Comparison of ENCODE assay signal across 14 cellular contexts in the genomic region with DNA sequence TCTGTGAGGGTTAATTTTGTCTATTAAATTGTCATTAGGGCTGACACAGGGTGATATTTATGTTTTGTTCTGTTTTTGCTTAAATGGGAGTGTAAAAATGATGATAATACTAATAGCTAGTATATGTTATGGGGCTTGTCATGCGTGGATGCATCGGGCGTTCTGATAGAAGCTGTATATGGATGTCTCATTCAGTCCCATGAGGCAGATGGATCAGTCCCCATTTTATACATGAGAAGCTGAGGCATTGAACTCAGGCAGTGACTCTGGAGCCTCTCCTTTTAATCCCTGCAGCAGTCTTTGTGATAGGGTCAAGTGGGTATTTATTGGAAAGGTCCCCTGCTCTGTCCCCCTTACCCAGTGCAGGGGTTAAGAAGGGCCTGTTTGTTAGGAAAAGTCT. TPM values are rescaled to one million over a fixed set of nuclear protein-coding genes. Genes with fewer than 3 reads are reported as not detected.
A peak's percentile ranks its signal among the peaks of the same experiment; 100 is the strongest.
DNase-seq lines count a peak whose midpoint lies in the region; ATAC-seq and TF ChIP-seq lines count a peak whose summit lies in the region.
"Had no signal": no experiment of that assay in that cellular context is flagged by ENCODE, and none has a peak within 500 bp of the region (broad histone marks: within the 10 kb centered on the region; RNA-seq: fewer than 3 reads in every experiment).

No MANE protein-coding gene starts in this region.

- H4K20me1 ChIP-seq in fibroblast of lung (ENCODE audit: control insufficient read depth, extremely low read depth, insufficient read depth, low read length) = no peaks in the 10 kb centered on the region

- H3K27me3 Mint-ChIP-seq in CD4-positive, alpha-beta memory T cell = no peaks in the 10 kb centered on the region

- no peaks in the 10 kb centered on the region for H3K9me3 ChIP-seq in CD4-positive, alpha-beta memory T cell (ENCODE audit: control insufficient read depth in 1 of 2, low read length in 2 of 2)
- H3K9me3 ChIP-seq in fibroblast of lung (ENCODE audit: control insufficient read depth, insufficient read depth, low read depth, low read length) = no peaks in the 10 kb centered on the region
- H3K9me3 ChIP-seq in trophoblast cell (ENCODE audit: insufficient read depth, low read depth, low read length) = no peaks in the 10 kb centered on the region
- no peaks in the 10 kb centered on the region for H3K9me3 ChIP-seq in ascending aorta
- H3K9me3 ChIP-seq: psoas muscle had no signal

- peak overlapping the region in 6 of 8 donors; percentile 9 to 64 (median 44) for H3K4me3 Mint-ChIP-seq in CD4-positive, alpha-beta memory T cell

- peaks cover 16 to 41% of the 10 kb centered on the region in 2 donors for H3K36me3 Mint-ChIP-seq in CD4-positive, alpha-beta memory T cell

- no peak overlapping the region for H3K4ac ChIP-seq in trophoblast cell (ENCODE audit: low read depth, low read length)

- H4K91ac ChIP-seq in trophoblast cell (ENCODE audit: low read depth, low read length) = no peak overlapping the region

- no peaks in the 10 kb centered on the region for H3K36me3 ChIP-seq in CD4-positive, alpha-beta memory T cell (ENCODE audit: insufficient read depth, low read length)
- H3K36me3 ChIP-seq in fibroblast of lung (ENCODE audit: control insufficient read depth, insufficient read depth, low read length) = no peaks in the 10 kb centered on the region
- peaks cover 10 to 12% of the 10 kb centered on the region in 2 experiments for H3K36me3 ChIP-seq in trophoblast cell (ENCODE audit: control insufficient read depth in 1 of 2, insufficient read depth in 2 of 2, low read length in 2 of 2)
- no peaks in the 10 kb centered on the region for H3K36me3 ChIP-seq in ascending aorta

- peak overlapping the region; percentile 99 to 100 (median 100) for H3K27ac Mint-ChIP-seq in CD4-positive, alpha-beta memory T cell

- no peak overlapping the region for H3K18ac ChIP-seq in trophoblast cell (ENCODE audit: low read length)

- H2AK5ac ChIP-seq in trophoblast cell (ENCODE audit: low read length) = no peak overlapping the region

- H4K12ac ChIP-seq in trophoblast cell (ENCODE audit: low read depth, low read length) = no peak overlapping the region

- DNase-seq in CD4-positive, alpha-beta memory T cell = no peak
- DNase-seq in RWPE1 (ENCODE audit: low spot score) = no peak
- no peak for DNase-seq in fibroblast of lung (ENCODE audit: low read depth in 2 of 2)
- DNase-seq in trophoblast cell = no peak
- no peak for DNase-seq in NCI-H2227 treated with DMSO at 0.1 percent for 48 hours (lab: John Stamatoyannopoulos, UW)
- no peak for DNase-seq in ascending aorta (ENCODE audit: low spot score in 2 of 2)
- DNase-seq in omental fat pad (ENCODE audit: low spot score) = no peak
- DNase-seq: activated CD4-positive, alpha-beta T cell treated with anti-CD3 and anti-CD28 coated beads, Interleukin-2, amount 50 U/mL, for 1 hour; HCEC 1CT; PC-9; psoas muscle; stimulated activated CD4-positive, alpha-beta T cell treated with anti-CD3 and anti-CD28 coated beads, Interleukin-4, amount 100 ng/mL, for 4 hours; stimulated activated naive CD8-positive, alpha-beta T cell treated with anti-CD3 and anti-CD28 coated beads, Interleukin-15, Interleukin-2, amounts not matched to agents 100 U/mL and 50 U/mL, for 24 hours; T1000 had no signal

- no peak overlapping the region for H3K14ac ChIP-seq in trophoblast cell (ENCODE audit: low read length)

- H3K27me3 ChIP-seq in CD4-positive, alpha-beta memory T cell (ENCODE audit: insufficient read depth, low read length) = no peaks in the 10 kb centered on the region
- H3K27me3 ChIP-seq in fibroblast of lung (ENCODE audit: control insufficient read depth, insufficient read depth, low read length) (no peaks in the 10 kb centered on the region), trophoblast cell (ENCODE audit: insufficient read depth, low read length) (no peaks in the 10 kb centered on the region), ascending aorta (no peaks in the 10 kb centered on the region)

- CTCF ChIA-PET in CD4-positive, alpha-beta memory T cell (lab: Charles Lee; ENCODE audit: partially characterized antibody) = interaction anchor here (1.1 to 5.5 kb wide), 5 partner anchors 25 to 206 kb away, joined by 3 to 20 read pairs (median 4); partner anchors contain the start of gene CDK17
- CTCF ChIA-PET in RWPE1 (lab: Yijun Ruan, JAX) = interaction anchor here (0.6 to 0.9 kb wide), 2 partner anchors 178 to 282 kb away, joined by 4 read pairs; no protein-coding TSS in a partner anchor

- no peak for ATAC-seq in omental fat pad (ENCODE audit: low FRiP score)
- ATAC-seq: psoas muscle; stimulated activated naive CD8-positive, alpha-beta T cell treated with anti-CD3 and anti-CD28 coated beads, Interleukin-15, Interleukin-2, amounts not matched to agents 100 U/mL and 50 U/mL, for 24 hours had no signal

- peaks cover 0 to 3% (median 0%) of the 10 kb centered on the region in 8 donors for H3K9me3 Mint-ChIP-seq in CD4-positive, alpha-beta memory T cell

- peaks cover 63 to 92% (median 77%) of the 10 kb centered on the region in 4 donors for H3K4me1 Mint-ChIP-seq in CD4-positive, alpha-beta memory T cell

- peaks cover 76% of the 10 kb centered on the region for H3K4me1 ChIP-seq in CD4-positive, alpha-beta memory T cell (ENCODE audit: insufficient read depth, low read length)
- H3K4me1 ChIP-seq in fibroblast of lung (ENCODE audit: control insufficient read depth, extremely low read depth, insufficient read depth, low read length) (peaks cover 53% of the 10 kb centered on the region), trophoblast cell (ENCODE audit: control insufficient read depth in 1 of 2, insufficient read depth in 2 of 2, low read length in 2 of 2) (peaks cover 17 to 24% of the 10 kb centered on the region in 2 experiments), ascending aorta (peaks cover 14 to 27% of the 10 kb centered on the region in 2 donors)

- no peak overlapping the region for H2AFZ ChIP-seq in fibroblast of lung (ENCODE audit: low read length)
- H2AFZ ChIP-seq in trophoblast cell (ENCODE audit: insufficient read depth, low read length, poor library complexity) = no peak overlapping the region
- H2AFZ ChIP-seq: PC-9 had no signal

- TF ChIP-seq CTCF in RWPE1 (conservative IDR thresholded peaks at IDR 0.05; ENCODE audit: low read depth) = no peak
- no peak for TF ChIP-seq CTCF in fibroblast of lung (conservative IDR thresholded peaks at IDR 0.05 in 1 of 2, IDR thresholded peaks at IDR 0.05 in 1 of 2; ENCODE audit: low read depth in 1 of 2, low read length in 2 of 2)
- no peak for TF ChIP-seq CTCF in ascending aorta (IDR thresholded peaks at IDR 0.05)
- TF ChIP-seq CTCF in omental fat pad (IDR thresholded peaks at IDR 0.05) = no peak

- no peak overlapping the region for H3K23ac ChIP-seq in trophoblast cell (ENCODE audit: low read length)

- H3K79me1 ChIP-seq in trophoblast cell (ENCODE audit: low read length) = no peaks in the 10 kb centered on the region

- no peak overlapping the region for H2BK5ac ChIP-seq in trophoblast cell (ENCODE audit: low read depth, low read length, poor library complexity)

- POLR2A ChIA-PET in CD4-positive, alpha-beta memory T cell (lab: Charles Lee; ENCODE audit: partially characterized antibody) = interaction anchor here (1.9 kb wide), 1 partner anchor 25 kb away, joined by 4 read pairs; no protein-coding TSS in a partner anchor
- POLR2A ChIA-PET in RWPE1 (lab: Yijun Ruan, JAX; ENCODE audit: low non-redundant PET) = no interaction called here

- peak overlapping the region; percentile 97 for H3K27ac ChIP-seq in CD4-positive, alpha-beta memory T cell (ENCODE audit: low read depth, low read length)
- H3K27ac ChIP-seq in RWPE1 (peak overlapping the region; percentile 41), fibroblast of lung (ENCODE audit: insufficient read depth, low read length) (peak overlapping the region; percentile 95), trophoblast cell (ENCODE audit: low read depth, low read length) (no peak overlapping the region), ascending aorta (peak overlapping the region in 1 of 2 donors; percentile 54)
- H3K27ac ChIP-seq: PC-9 had no signal

- intact Hi-C loops in CD4-positive, alpha-beta memory T cell (cut with micrococcal nuclease) = no loop called here
- intact Hi-C loops in ascending aorta (cut with DNase I) = no loop called here

- WGBS in trophoblast cell (ENCODE audit: extremely low coverage, insufficient coverage, insufficient read length) = no CpG with 5 or more reads among the region's 3 CpGs

- H3K9ac ChIP-seq in fibroblast of lung (ENCODE audit: insufficient read depth, low read length) (no peak overlapping the region), trophoblast cell (ENCODE audit: low read length) (no peak overlapping the region)

- peak overlapping the region; percentile 21 for H3K4me2 ChIP-seq in fibroblast of lung (ENCODE audit: extremely low read depth, insufficient read depth, low read length)
- peak overlapping the region; percentile 21 for H3K4me2 ChIP-seq in trophoblast cell (ENCODE audit: low read length)
- H3K4me2 ChIP-seq: PC-9 had no signal

- H3K4me3 ChIP-seq in CD4-positive, alpha-beta memory T cell (ENCODE audit: low read length in 2 of 2) = no peak overlapping the region
- no peak overlapping the region for H3K4me3 ChIP-seq in fibroblast of lung (replicated peaks in 1 of 4; ENCODE audit: control extremely low read depth in 1 of 4, insufficient read depth in 1 of 4, low read depth in 3 of 4, low read length in 4 of 4)
- H3K4me3 ChIP-seq in trophoblast cell (ENCODE audit: low read depth, low read length) = no peak overlapping the region
- no peak overlapping the region for H3K4me3 ChIP-seq in ascending aorta
- H3K4me3 ChIP-seq: PC-9, psoas muscle had no signal

- H3K79me2 ChIP-seq in fibroblast of lung (ENCODE audit: control insufficient read depth, insufficient read depth, low read length) (peaks cover 62% of the 10 kb centered on the region), trophoblast cell (ENCODE audit: control insufficient read depth, insufficient read depth, low read length, poor library complexity) (no peaks in the 10 kb centered on the region)

- no peak overlapping the region for H4K8ac ChIP-seq in trophoblast cell (ENCODE audit: low read depth, low read length)

- H2BK12ac ChIP-seq in trophoblast cell (ENCODE audit: low read length) = no peak overlapping the region

- H2BK120ac ChIP-seq in trophoblast cell (ENCODE audit: insufficient read depth, low read length, poor library complexity) = no peak overlapping the region

RNA-seq across cellular contexts. Expression of gene ELK3, which starts 46.1 kb away (rescaled TPM):
- total RNA-seq in CD4-positive, alpha-beta memory T cell = 10 to 100 TPM; 56.4 to 56.5 TPM
- polyA plus RNA-seq in CD4-positive, alpha-beta memory T cell = 10 to 100 TPM; 20.8 to 56.5 TPM
- total RNA-seq in fibroblast of lung (13.1 and 14.7 TPM in 2 replicates), ascending aorta (21.2 TPM), omental fat pad (10 to 100 TPM; 22.4 to 69.7 (median 37.9) TPM)
- 27.9 and 41.7 TPM in 2 replicates for polyA plus RNA-seq in fibroblast of lung
- polyA plus RNA-seq in fibroblast of lung (2012) = 32.0 and 39.5 TPM in 2 replicates
- polyA minus RNA-seq in fibroblast of lung (ENCODE audit: low replicate concordance) = 28.6 and 44.8 TPM in 2 replicates
- 35.5 and 36.8 TPM in 2 replicates for polyA plus RNA-seq in trophoblast cell (2013)
